In the genomic region with DNA sequence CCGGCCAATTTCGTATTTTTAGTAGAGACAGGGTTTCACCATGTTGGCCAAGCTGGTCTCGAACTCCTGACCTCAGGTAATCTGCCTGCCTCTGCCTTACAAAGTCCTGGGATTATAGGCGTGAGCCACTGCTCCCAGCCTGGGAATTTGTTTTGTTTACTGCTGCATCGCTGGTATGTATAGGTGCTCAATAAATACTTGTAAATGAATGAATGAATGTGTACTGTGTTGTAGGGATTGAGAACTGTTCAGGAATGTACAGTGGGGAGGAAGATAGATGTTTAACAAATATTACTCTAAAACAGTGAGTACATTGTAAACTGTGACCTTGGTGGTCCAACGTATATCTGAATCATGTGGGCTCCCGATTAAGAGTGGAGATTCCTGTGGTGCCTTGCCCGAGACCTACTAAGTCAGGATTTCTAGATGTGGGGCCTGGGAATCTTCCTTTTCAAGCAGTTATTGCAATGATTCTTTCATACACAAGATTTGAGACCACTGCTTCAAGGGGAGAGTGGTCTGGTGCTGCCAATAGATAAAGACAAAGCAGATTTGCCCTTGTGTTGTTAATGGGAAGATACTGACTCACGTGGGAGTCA, we compare ENCODE assay signal across 1 cellular context.
TF ChIP-seq lines count a peak whose summit lies in the region.

No MANE protein-coding gene starts in this region.

TF ChIP-seq in HepG2, 621 proteins besides CTCF, POLR2A, EP300 and RAD21 (continued from another document):
- TF ChIP-seq ZNF468 (CRISPR knock-in tag; IDR thresholded peaks at IDR 0.05) (no peak), SRSF1 (optimal IDR thresholded peaks at IDR 0.05; ENCODE audit: low read depth, low read length) (no peak), TCF7 (IDR thresholded peaks at IDR 0.05; ENCODE audit: low read depth) (no peak), POLR2AphosphoS5 (IDR thresholded peaks at IDR 0.05; ENCODE audit: low read depth, low read length) (no peak), AGO2 (optimal IDR thresholded peaks at IDR 0.05; ENCODE audit: low read depth, low read length) (no peak), RCOR2 (CRISPR knock-in tag; IDR thresholded peaks at IDR 0.05) (peak; percentile 43; the same call in 1 of the 2 replicates), KDM3A (CRISPR knock-in tag; IDR thresholded peaks at IDR 0.05; ENCODE audit: low read depth) (no peak), ZNF143 (CRISPR knock-in tag; IDR thresholded peaks at IDR 0.05) (no peak)
